In the genomic region with DNA sequence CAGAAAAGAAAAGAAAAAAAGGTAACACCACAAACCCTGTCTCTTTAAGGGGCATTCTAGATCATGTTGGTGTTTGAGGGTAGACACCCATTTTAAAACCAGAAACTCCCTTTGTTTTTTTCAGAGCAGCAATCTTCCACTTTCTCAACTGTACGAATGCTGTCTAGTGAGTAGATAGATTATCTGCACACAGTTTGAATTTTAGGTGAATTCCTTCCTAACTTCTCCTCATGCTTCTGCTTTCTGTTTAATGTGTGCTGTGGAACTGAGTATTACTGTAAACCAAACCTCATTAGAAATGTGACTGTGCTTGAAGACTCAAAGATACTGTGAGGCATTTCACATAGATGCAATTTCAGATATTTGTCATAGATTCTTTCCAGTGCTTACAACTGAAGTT, we compare ENCODE assay signal across 13 cellular contexts.
DNase-seq lines count a peak whose midpoint lies in the region; ATAC-seq lines count a peak whose summit lies in the region.
"Had no signal": no experiment of that assay in that cellular context is flagged by ENCODE, and none has a peak within 500 bp of the region (broad histone marks: within the 10 kb centered on the region; RNA-seq: fewer than 3 reads in every experiment).

No MANE protein-coding gene starts in this region.

- ATAC-seq in GM18502 (IDR thresholded peaks at IDR 0.05; ENCODE audit: poor library complexity, unreplicated experiment), result peak; percentile 88
- ATAC-seq in GM19351 (IDR thresholded peaks at IDR 0.05; ENCODE audit: unreplicated experiment), result peak; percentile 77
- peak; percentile 79 for ATAC-seq in HG02763 (IDR thresholded peaks at IDR 0.05; ENCODE audit: unreplicated experiment)
- ATAC-seq in HG03521 (IDR thresholded peaks at IDR 0.05; ENCODE audit: unreplicated experiment), result peak; percentile 69
- ATAC-seq in left lobe of liver, result no peak

- no peak for DNase-seq in left lobe of liver (ENCODE audit: low spot score)
- DNase-seq in activated CD4-positive, alpha-beta T cell treated with anti-CD3 and anti-CD28 coated beads for 1 hour, result no peak
- DNase-seq in NCI-H774 (lab: John Stamatoyannopoulos, UW), result no peak
- DNase-seq in NCI-H1436 treated with DMSO at 0.1 percent for 48 hours (lab: John Stamatoyannopoulos, UW), result no peak
- DNase-seq: anterior cingulate cortex; endodermal cell; glutamatergic neuron; left ventricle myocardium inferior; stimulated activated naive CD4-positive, alpha-beta T cell had no signal
